8 cellular contexts compared by ENCODE assay signal in the genomic region with DNA sequence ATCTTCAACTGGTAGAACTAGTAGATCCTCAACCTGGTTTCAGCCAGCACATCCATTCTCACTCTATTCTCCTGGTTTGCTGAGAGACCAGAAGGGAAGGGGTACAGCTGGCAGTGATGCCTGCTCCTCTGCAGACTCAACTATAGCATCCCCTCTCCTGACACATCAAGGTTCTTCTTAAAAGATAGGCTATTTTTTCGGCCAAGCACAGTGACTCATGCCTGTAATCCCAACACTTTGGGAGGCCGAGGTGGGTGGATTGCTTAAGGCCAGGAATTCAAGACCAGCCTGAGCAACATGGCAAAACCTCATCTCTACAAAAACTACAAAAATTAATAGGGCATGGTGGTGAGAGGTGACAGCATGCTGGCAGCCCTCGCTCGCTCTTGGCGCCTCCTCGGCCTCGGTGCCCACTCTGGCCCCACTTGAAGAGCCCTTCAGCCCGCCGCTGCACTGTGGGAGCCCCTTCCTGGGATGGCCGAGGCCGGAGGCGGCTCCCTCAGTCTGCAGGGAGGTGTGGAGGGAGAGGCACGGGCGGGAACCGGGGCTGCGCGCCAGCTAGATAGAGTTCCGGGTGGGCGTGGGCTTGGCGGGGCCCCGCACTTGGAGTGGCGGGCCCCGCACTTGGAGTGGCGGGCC.
A peak's percentile ranks its signal among the peaks of the same experiment; 100 is the strongest.
DNase-seq lines count a peak whose midpoint lies in the region; ATAC-seq and TF ChIP-seq lines count a peak whose summit lies in the region.
"Not testable (repeated sequence)": the region's sequence is repeated elsewhere in the genome, so short reads cannot be mapped to it uniquely, and the experiment has no call there.

No MANE protein-coding gene starts in this region.

- not testable (repeated sequence) for H3K4me1 Mint-ChIP-seq in MCF 10A (ENCODE audit: insufficient read depth, unreplicated experiment)

- in situ Hi-C loops in Caki2 (cut with HindIII; ENCODE audit: low pct_unique_long_range_greater_than_20kb, low sequenced_read_pairs) = not testable (repeated sequence)

- intact Hi-C loops in MCF 10A (cut with micrococcal nuclease); testis (cut with DNase I; ENCODE audit: low total_unique reads): not testable (repeated sequence)

- H3K36me3 ChIP-seq in H7 (replicated peaks; ENCODE audit: control insufficient read depth, insufficient read depth, low read length); testis (ENCODE audit: low read depth, missing control alignments): not testable (repeated sequence)

- not testable (repeated sequence) for BruUV-seq in MCF 10A (replicated peaks; lab: Mats Ljungman, UMichigan)

- POLR2A ChIA-PET in MCF 10A (lab: Yijun Ruan, JAX) = interaction anchor here (0.7 kb wide), 1 partner anchor 163 kb away, joined by 3 read pairs; no protein-coding TSS in a partner anchor

- not testable (repeated sequence) for H3K27me3 Mint-ChIP-seq in MCF 10A (ENCODE audit: insufficient read depth, unreplicated experiment)

- H3K27me3 ChIP-seq in H7 (ENCODE audit: control insufficient read depth, insufficient read depth, low read length); testis: not testable (repeated sequence)

- not testable (repeated sequence) for H3K9me3 ChIP-seq in testis

- H3K27ac ChIP-seq in testis = not testable (repeated sequence)

- DNase-seq in Caki2 (ENCODE audit: low read depth) = peak; percentile 32
- DNase-seq in H7, testis: not testable (repeated sequence)
- DNase-seq in M059J (ENCODE audit: low read depth) = peak; percentile 43
- DNase-seq in RPMI7951 (ENCODE audit: low read depth) = peak; percentile 17
- peak; percentile 44 for DNase-seq in MCF 10A (ENCODE audit: unreplicated experiment)
- DNase-seq in iPS-NIHi7 (ENCODE audit: extremely low spot score) = peak; percentile 1

- H3K4me1 ChIP-seq in testis = not testable (repeated sequence)

- not testable (repeated sequence) for H3K36me3 Mint-ChIP-seq in MCF 10A (ENCODE audit: insufficient read depth, unreplicated experiment)

- not testable (repeated sequence) for TF ChIP-seq POLR2A in testis (IDR thresholded peaks at IDR 0.05)

- H3K4me3 ChIP-seq in H7 (ENCODE audit: insufficient read depth, low read depth, low read length) = peak overlapping the region; percentile 9; the same call in 1 of the 2 replicates
- peak overlapping the region; percentile 9 to 29 for H3K4me3 ChIP-seq in testis

- peak; percentile 23 for ATAC-seq in esophagus mucosa

- CTCF ChIA-PET in MCF 10A (lab: Yijun Ruan, JAX) = interaction anchor here (1.2 kb wide), 2 partner anchors 64 to 154 kb away, joined by 3 to 4 read pairs; no protein-coding TSS in a partner anchor

- not testable (repeated sequence) for H3K27ac Mint-ChIP-seq in MCF 10A (ENCODE audit: low read depth, unreplicated experiment)

- 45 to 58% methylated on average over 2 to 18 of the region's 24 CpGs for WGBS in testis, 2 donors

- H3K9me3 Mint-ChIP-seq in MCF 10A (ENCODE audit: unreplicated experiment) = not testable (repeated sequence)

- H3K4me3 Mint-ChIP-seq in MCF 10A (ENCODE audit: unreplicated experiment) = not testable (repeated sequence)

- not testable (repeated sequence) for TF ChIP-seq CTCF in MCF 10A (IDR thresholded peaks at IDR 0.05; ENCODE audit: unreplicated experiment); testis (IDR thresholded peaks at IDR 0.05)
